In genomic region chr17:64262125-64262421, GRCh38 we compare ENCODE assay signal across 8 cellular contexts. TPM values are rescaled to one million over a fixed set of nuclear protein-coding genes. Genes with fewer than 3 reads are reported as not detected.
DNase-seq lines count a peak whose midpoint lies in the region; ATAC-seq and TF ChIP-seq lines count a peak whose summit lies in the region.

No MANE protein-coding gene starts in this region.

- no peak for DNase-seq in CD4-positive, alpha-beta memory T cell
- DNase-seq in naive thymus-derived CD4-positive, alpha-beta T cell: no peak
- no peak for DNase-seq in occipital lobe (lab: John Stamatoyannopoulos, UW)
- no peak for DNase-seq in SKM-1 (lab: John Stamatoyannopoulos, UW; ENCODE audit: unreplicated experiment)
- DNase-seq in COLO668 (lab: John Stamatoyannopoulos, UW; ENCODE audit: unreplicated experiment): no peak

- peak overlapping the region; percentile 75 for H2AFZ ChIP-seq in Loucy (ENCODE audit: low read length)

- peaks cover 0 to 4% of the 10 kb centered on the region in 2 donors for H3K27me3 Mint-ChIP-seq in CD4-positive, alpha-beta memory T cell
- peaks cover 0 to 6% (median under 1%) of the 10 kb centered on the region in 5 donors for H3K27me3 Mint-ChIP-seq in naive thymus-derived CD4-positive, alpha-beta T cell

- H3K9me2 ChIP-seq in Loucy (replicated peaks; ENCODE audit: low read depth, low read length): no peaks in the 10 kb centered on the region

- no peaks in the 10 kb centered on the region for H3K9me3 ChIP-seq in CD4-positive, alpha-beta memory T cell (ENCODE audit: control insufficient read depth in 1 of 2, low read length in 2 of 2)
- H3K9me3 ChIP-seq in Loucy (ENCODE audit: insufficient read depth, low read depth, low read length) (no peaks in the 10 kb centered on the region), ectodermal cell (ENCODE audit: control insufficient read depth, low read length) (no peaks in the 10 kb centered on the region)
- no peaks in the 10 kb centered on the region for H3K9me3 ChIP-seq in naive thymus-derived CD4-positive, alpha-beta T cell (ENCODE audit: control insufficient read depth in 2 of 3, low read length in 3 of 3)

- 25 to 35% methylated on average over 9 of the region's 9 CpGs for WGBS in ectodermal cell, 2 experiments

- peaks cover 40% of the 10 kb centered on the region for H3K79me2 ChIP-seq in Loucy (ENCODE audit: insufficient read depth, low read length)

- peak overlapping the region; percentile 90 for H3K4me2 ChIP-seq in Loucy (ENCODE audit: low read depth, low read length, poor library complexity, severe bottlenecking)

- peak overlapping the region; percentile 82 for H3K9ac ChIP-seq in Loucy (ENCODE audit: low read depth, low read length, poor library complexity, severe bottlenecking)

- H3F3A ChIP-seq in Loucy (ENCODE audit: low read depth): no peaks in the 10 kb centered on the region

- H3K4me3 Mint-ChIP-seq in CD4-positive, alpha-beta memory T cell: peak overlapping the region; percentile 91 to 98 (median 94)
- peak overlapping the region; percentile 87 to 98 (median 94) for H3K4me3 Mint-ChIP-seq in naive thymus-derived CD4-positive, alpha-beta T cell

- no peaks in the 10 kb centered on the region for H3K9me3 Mint-ChIP-seq in CD4-positive, alpha-beta memory T cell
- no peaks in the 10 kb centered on the region for H3K9me3 Mint-ChIP-seq in naive thymus-derived CD4-positive, alpha-beta T cell

- H3K4me1 Mint-ChIP-seq in CD4-positive, alpha-beta memory T cell: peaks cover 21 to 51% (median 34%) of the 10 kb centered on the region in 4 donors
- H3K4me1 Mint-ChIP-seq in naive thymus-derived CD4-positive, alpha-beta T cell: peaks cover 22 to 54% (median 43%) of the 10 kb centered on the region in 7 donors

- no peak for TF ChIP-seq CTCF in Loucy (conservative IDR thresholded peaks at IDR 0.05; ENCODE audit: low read length)

- H3K27ac ChIP-seq in CD4-positive, alpha-beta memory T cell (ENCODE audit: low read depth, low read length): peak overlapping the region; percentile 74
- H3K27ac ChIP-seq in ectodermal cell (ENCODE audit: insufficient read depth, low read depth, low read length, poor library complexity, severe bottlenecking): no peak overlapping the region
- H3K27ac ChIP-seq in naive thymus-derived CD4-positive, alpha-beta T cell (ENCODE audit: low read depth, low read length): peak overlapping the region; percentile 90

- no peaks in the 10 kb centered on the region for H3K36me3 ChIP-seq in CD4-positive, alpha-beta memory T cell (ENCODE audit: insufficient read depth, low read length)
- H3K36me3 ChIP-seq in Loucy (ENCODE audit: insufficient read depth, low read length) (no peaks in the 10 kb centered on the region), ectodermal cell (ENCODE audit: control insufficient read depth, insufficient read depth, low read length) (no peaks in the 10 kb centered on the region)
- H3K36me3 ChIP-seq in naive thymus-derived CD4-positive, alpha-beta T cell (ENCODE audit: control insufficient read depth in 2 of 3, insufficient read depth in 3 of 3, low read length in 3 of 3): peaks cover 0 to 5% (median 0%) of the 10 kb centered on the region in 3 experiments

- peaks cover 4% of the 10 kb centered on the region for H4K20me1 ChIP-seq in Loucy (ENCODE audit: insufficient read depth, low read length, poor library complexity, severe bottlenecking)

- CTCF ChIA-PET in CD4-positive, alpha-beta memory T cell (lab: Charles Lee; ENCODE audit: partially characterized antibody): no interaction called here
- CTCF ChIA-PET in naive thymus-derived CD4-positive, alpha-beta T cell (lab: Charles Lee): no interaction called here

- no peaks in the 10 kb centered on the region for H3K27me3 ChIP-seq in CD4-positive, alpha-beta memory T cell (ENCODE audit: insufficient read depth, low read length)
- peaks cover 10% of the 10 kb centered on the region for H3K27me3 ChIP-seq in Loucy (ENCODE audit: insufficient read depth, low read length, poor library complexity, severe bottlenecking)
- H3K27me3 ChIP-seq in ectodermal cell (ENCODE audit: control insufficient read depth, insufficient read depth, low read length, poor library complexity, severe bottlenecking): peaks cover 36% of the 10 kb centered on the region
- no peaks in the 10 kb centered on the region for H3K27me3 ChIP-seq in naive thymus-derived CD4-positive, alpha-beta T cell (ENCODE audit: control insufficient read depth in 2 of 2, insufficient read depth in 2 of 2, low read length in 2 of 2)

- peaks cover 0 to 4% of the 10 kb centered on the region in 2 donors for H3K36me3 Mint-ChIP-seq in CD4-positive, alpha-beta memory T cell
- peaks cover 0 to 2% (median 0%) of the 10 kb centered on the region in 5 donors for H3K36me3 Mint-ChIP-seq in naive thymus-derived CD4-positive, alpha-beta T cell

- H3K4me1 ChIP-seq in CD4-positive, alpha-beta memory T cell (ENCODE audit: insufficient read depth, low read length): peaks cover 33% of the 10 kb centered on the region
- H3K4me1 ChIP-seq in Loucy (ENCODE audit: insufficient read depth, low read length, poor library complexity, severe bottlenecking) (peaks cover 27% of the 10 kb centered on the region), ectodermal cell (ENCODE audit: control insufficient read depth, insufficient read depth, low read length) (peaks cover 9% of the 10 kb centered on the region)
- H3K4me1 ChIP-seq in naive thymus-derived CD4-positive, alpha-beta T cell (ENCODE audit: control insufficient read depth in 2 of 2, insufficient read depth in 2 of 2, low read length in 2 of 2): peaks cover 18% of the 10 kb centered on the region in 2 donors

- H3K4me3 ChIP-seq in CD4-positive, alpha-beta memory T cell (ENCODE audit: low read length in 2 of 2): peak overlapping the region; percentile 48 to 76
- H3K4me3 ChIP-seq in Loucy (ENCODE audit: low read length, poor library complexity, severe bottlenecking): peak overlapping the region; percentile 78
- peak overlapping the region; percentile 90 for H3K4me3 ChIP-seq in ectodermal cell (ENCODE audit: insufficient read depth, low read depth, low read length)
- peak overlapping the region; percentile 68 for H3K4me3 ChIP-seq in naive thymus-derived CD4-positive, alpha-beta T cell (ENCODE audit: low read length)

- POLR2A ChIA-PET in CD4-positive, alpha-beta memory T cell (lab: Charles Lee; ENCODE audit: partially characterized antibody): interaction anchor here (0.8 to 3.3 kb wide), 6 partner anchors 9 to 245 kb away, joined by 3 to 48 read pairs (median 4); partner anchors contain the start of genes CEP95, DDX5 and ICAM2
- POLR2A ChIA-PET in naive thymus-derived CD4-positive, alpha-beta T cell (lab: Charles Lee): interaction anchor here (0.9 to 4.7 kb wide), 5 partner anchors 17 to 243 kb away, joined by 3 to 68 read pairs (median 3); partner anchors contain the start of gene POLG2

- peak overlapping the region; percentile 92 to 98 (median 96) for H3K27ac Mint-ChIP-seq in CD4-positive, alpha-beta memory T cell
- H3K27ac Mint-ChIP-seq in naive thymus-derived CD4-positive, alpha-beta T cell: peak overlapping the region; percentile 79 to 97 (median 92)

- ATAC-seq in naive thymus-derived CD4-positive, alpha-beta T cell: peak; percentile 1
- no peak for ATAC-seq in GM18502 (IDR thresholded peaks at IDR 0.05; ENCODE audit: poor library complexity, unreplicated experiment)

- intact Hi-C loops in CD4-positive, alpha-beta memory T cell (cut with micrococcal nuclease): loop anchor here (2.0 to 10.0 kb wide), 3 partner anchors 130 to 403 kb away; partner anchors contain the start of genes ERN1, ICAM2 and SMURF2
- intact Hi-C loops in naive thymus-derived CD4-positive, alpha-beta T cell (cut with micrococcal nuclease): loop anchor here (2.0 to 5.0 kb wide), 9 partner anchors 19 to 710 kb away; partner anchors contain the start of genes ICAM2 (in 2 of the 2), CCDC47 (in 1 of the 2), DCAF7 (in 1 of the 2) and ERN1 (in 1 of the 2)

RNA-seq across cellular contexts. Expression of gene TEX2, which starts 1.0 kb away (rescaled TPM):
- total RNA-seq in CD4-positive, alpha-beta memory T cell: 10 to 100 TPM; 12.6 to 13.1 TPM
- polyA plus RNA-seq in CD4-positive, alpha-beta memory T cell: 1 to 10 TPM; 7.9 to 8.7 TPM
- 13.8 TPM for polyA plus RNA-seq in ectodermal cell (2013, experiment 1 of 4)
- 13.5 TPM for polyA plus RNA-seq in ectodermal cell (2013, experiment 2 of 4)
- polyA plus RNA-seq in ectodermal cell (2013, experiment 3 of 4): 10.2 TPM
- 11.4 TPM for polyA plus RNA-seq in ectodermal cell (2013, experiment 4 of 4)
- 10 to 100 TPM; 14.1 to 24.2 (median 14.4) TPM for total RNA-seq in naive thymus-derived CD4-positive, alpha-beta T cell
- polyA plus RNA-seq in naive thymus-derived CD4-positive, alpha-beta T cell: 10 to 100 TPM in 1 of 2 donors, 1 to 10 TPM in 1; 7.9 to 14.8 TPM
- total RNA-seq in occipital lobe: 28.2 TPM
